17 cellular contexts compared by ENCODE assay signal in genomic region chr12:271165-271564, GRCh38. TPM values are rescaled to one million over a fixed set of nuclear protein-coding genes. Genes with fewer than 3 reads are reported as not detected.
"Had no signal": no experiment of that assay in that cellular context is flagged by ENCODE, and none has a peak within 500 bp of the region (broad histone marks: within the 10 kb centered on the region; RNA-seq: fewer than 3 reads in every experiment).

No MANE protein-coding gene starts in this region.

- H3K4me1 ChIP-seq: body of pancreas, lower lobe of right lung, prostate gland had no signal

- H3K27ac ChIP-seq: body of pancreas, esophagus muscularis mucosa, heart left ventricle, lower lobe of right lung, prostate gland, thoracic aorta had no signal

- ATAC-seq: activated T-helper 17 cell treated with anti-CD3 and anti-CD28 coated beads, Interleukin-2, amount 50 U/mL, for 72 hours; body of pancreas; lower lobe of right lung; naive thymus-derived CD8-positive, alpha-beta T cell; SK-N-SH treated with all-trans-retinoic acid at 6 μM for 48 hours had no signal

- H3K27me3 ChIP-seq: body of pancreas, heart left ventricle had no signal

- DNase-seq: activated CD4-positive, alpha-beta T cell treated with anti-CD3 and anti-CD28 coated beads, Interleukin-2, amount 10 ng/mL, durations not matched to agents 7 days and 5 days; activated CD8-positive, alpha-beta memory T cell treated with anti-CD3 and anti-CD28 coated beads for 24 hours; activated naive CD4-positive, alpha-beta T cell treated with anti-CD3 and anti-CD28 coated beads, Interleukin-2, amount 10 ng/mL, durations not matched to agents 7 days and 5 days; activated T-cell treated with anti-CD3 and anti-CD28 coated beads for 4 hours; body of pancreas; heart left ventricle; lower lobe of right lung; naive thymus-derived CD8-positive, alpha-beta T cell; stimulated activated CD4-positive, alpha-beta T cell treated with anti-CD3 and anti-CD28 coated beads, Interleukin-12 subunit alpha, Interleukin-12 subunit beta, amount 100 ng/mL, for 4 hours had no signal

RNA-seq across cellular contexts. Expression of gene SLC6A13, which starts 8.5 kb away (rescaled TPM):
- total RNA-seq: body of pancreas, esophagus muscularis mucosa, fibroblast of villous mesenchyme, mononuclear cell had no signal

RNA-seq across cellular contexts. Expression of gene SLC6A12, which starts 57.2 kb away (rescaled TPM):
- total RNA-seq: activated CD4-positive, alpha-beta T cell treated with anti-CD3 and anti-CD28 coated beads, Interleukin-2, amount 10 ng/mL, durations not matched to agents 7 days and 5 days; activated T-helper 17 cell treated with anti-CD3 and anti-CD28 coated beads, Interleukin-2, amount 50 U/mL, for 72 hours; fibroblast of villous mesenchyme; T-helper 1 cell treated with Interleukin-12 subunit alpha and Interleukin-12 subunit beta and Interleukin-4 antibody, amounts not matched to agents 30 ng/mL and 1 ng/mL, for 36 hours had no signal
- polyA plus RNA-seq: naive thymus-derived CD8-positive, alpha-beta T cell had no signal
